Comparison of ENCODE assay signal across 1 cellular context in genomic region chr10:101146392-101147251, GRCh38.
A peak's percentile ranks its signal among the peaks of the same experiment; 100 is the strongest.
TF ChIP-seq lines count a peak whose summit lies in the region.

No MANE protein-coding gene starts in this region.

TF ChIP-seq in WTC11, 78 proteins besides CTCF, POLR2A, EP300 and RAD21 (continued from another document):
- TF ChIP-seq ZNF532 (CRISPR knock-in tag; IDR thresholded peaks at IDR 0.05; ENCODE audit: borderline replicate concordance) (no peak), PREB (CRISPR knock-in tag; IDR thresholded peaks at IDR 0.05; ENCODE audit: borderline replicate concordance) (no peak), MLX (CRISPR knock-in tag; IDR thresholded peaks at IDR 0.05) (no peak), SMAD3 (CRISPR knock-in tag; IDR thresholded peaks at IDR 0.05; ENCODE audit: borderline replicate concordance) (no peak), OVOL2 (CRISPR knock-in tag; IDR thresholded peaks at IDR 0.05; ENCODE audit: borderline replicate concordance) (no peak), PRDM15 (CRISPR knock-in tag; IDR thresholded peaks at IDR 0.05) (peak; percentile 81), ZNF219 (CRISPR knock-in tag; IDR thresholded peaks at IDR 0.05; ENCODE audit: borderline replicate concordance) (0 out of 2 replicates have a peak, but pooled peaks have one; percentile 19), SP1 (CRISPR knock-in tag; conservative IDR thresholded peaks at IDR 0.05) (no peak), HMGXB4 (CRISPR knock-in tag; IDR thresholded peaks at IDR 0.05) (peak; percentile 25; the same call in 1 of the 2 replicates), PRRX2 (CRISPR knock-in tag; IDR thresholded peaks at IDR 0.05) (no peak), MAX (CRISPR knock-in tag; IDR thresholded peaks at IDR 0.05) (peak; percentile 67), ZBTB43 (CRISPR knock-in tag; IDR thresholded peaks at IDR 0.05) (no peak), USF2 (CRISPR knock-in tag; IDR thresholded peaks at IDR 0.05) (no peak), FOXJ3 (CRISPR knock-in tag; IDR thresholded peaks at IDR 0.05; ENCODE audit: borderline replicate concordance) (no peak), ZNF121 (CRISPR knock-in tag; IDR thresholded peaks at IDR 0.05) (no peak)
